ENCODE assay signal across 19 cellular contexts in genomic region chr6:16773376-16773775, GRCh38.
"Had no signal": no experiment of that assay in that cellular context is flagged by ENCODE, and none has a peak within 500 bp of the region (broad histone marks: within the 10 kb centered on the region; RNA-seq: fewer than 3 reads in every experiment).

No MANE protein-coding gene starts in this region.

- H3K27me3 ChIP-seq: foreskin keratinocyte, hepatocyte, sigmoid colon, suprapubic skin, thyroid gland had no signal

- DNase-seq: dermis blood vessel endothelial cell; foreskin keratinocyte; head of caudate nucleus; kidney; left cardiac atrium; left ventricle myocardium inferior; lower lobe of right lung; mesenchymal stem cell; midbrain; naive thymus-derived CD4-positive, alpha-beta T cell; nephron progenitor cell; sigmoid colon; small intestine; stimulated activated CD4-positive, alpha-beta T cell treated with anti-CD3 and anti-CD28 coated beads, Interleukin-12 subunit alpha, Interleukin-12 subunit beta, amount 100 ng/mL, for 4 hours; stimulated activated naive CD4-positive, alpha-beta T cell treated with Interleukin-2 at 50 U/mL for 16 hours; thyroid gland had no signal

- H3K27ac ChIP-seq: foreskin keratinocyte, hepatocyte, left ventricle myocardium inferior, lower lobe of right lung, parathyroid adenoma, sigmoid colon, suprapubic skin, thyroid gland had no signal

- H3K4me2 ChIP-seq: hepatocyte had no signal

- ATAC-seq: foreskin keratinocyte; left cardiac atrium; lower lobe of right lung; naive thymus-derived CD4-positive, alpha-beta T cell had no signal

- H3K4me3 ChIP-seq: hepatocyte, left ventricle myocardium inferior, lower lobe of right lung, sigmoid colon, suprapubic skin, thyroid gland had no signal

- H3K9me3 ChIP-seq: left ventricle myocardium inferior, lower lobe of right lung, suprapubic skin, thyroid gland had no signal

- H3K36me3 ChIP-seq: left ventricle myocardium inferior, lower lobe of right lung, sigmoid colon, suprapubic skin, thyroid gland had no signal

- H3K4me1 ChIP-seq: parathyroid adenoma had no signal

- H3K9ac ChIP-seq: parathyroid adenoma had no signal
